8 cellular contexts compared by ENCODE assay signal in the genomic region with DNA sequence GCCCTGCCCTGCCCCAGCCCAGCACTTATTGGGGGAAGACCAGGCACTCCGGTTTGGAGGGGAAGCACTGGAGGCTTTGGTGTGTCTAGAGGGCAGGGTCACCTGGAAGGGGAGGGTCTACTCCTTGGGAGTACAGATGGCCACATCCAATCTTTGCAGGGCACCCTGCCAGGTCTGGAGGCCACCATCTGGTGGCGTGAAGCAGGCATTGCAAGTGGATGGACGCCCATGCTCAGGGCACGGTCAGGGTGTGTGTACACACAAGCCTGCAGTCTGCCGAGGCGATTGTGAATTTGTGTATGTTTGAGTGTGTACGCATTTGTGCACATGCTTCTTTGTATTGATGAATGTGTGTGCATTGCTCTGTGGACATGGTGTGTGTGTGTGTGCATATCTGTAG. TPM values are rescaled to one million over a fixed set of nuclear protein-coding genes. Genes with fewer than 3 reads are reported as not detected.
DNase-seq lines count a peak whose midpoint lies in the region; ATAC-seq, FAIRE-seq and TF ChIP-seq lines count a peak whose summit lies in the region.
"Not testable (repeated sequence)": the region's sequence is repeated elsewhere in the genome, so short reads cannot be mapped to it uniquely, and the experiment has no call there.
"Had no signal": no experiment of that assay in that cellular context is flagged by ENCODE, and none has a peak within 500 bp of the region (broad histone marks: within the 10 kb centered on the region; RNA-seq: fewer than 3 reads in every experiment).

No MANE protein-coding gene starts in this region.

- FAIRE-seq in RCC 7860 (lab: Jason Lieb, UNC) (peak; percentile 54), endometrium (lab: Jason Lieb, UNC) (peak; percentile 62)

- not testable (repeated sequence) for H3K9me3 ChIP-seq in left ventricle myocardium inferior (replicated peaks)

- H2AFZ ChIP-seq in GM23338, result not testable (repeated sequence)

- H3F3A ChIP-seq in GM23338 (replicated peaks; ENCODE audit: low read depth), result not testable (repeated sequence)

- not testable (repeated sequence) for H3K4me1 ChIP-seq in GM23338 (ENCODE audit: insufficient read depth); left ventricle myocardium inferior

- intact Hi-C loops in left ventricle myocardium inferior (cut with micrococcal nuclease), result not testable (repeated sequence)

- not testable (repeated sequence) for H3K4me3 ChIP-seq in GM23338, left ventricle myocardium inferior

- H4K20me1 ChIP-seq in GM23338 (replicated peaks; ENCODE audit: insufficient read depth), result not testable (repeated sequence)

- not testable (repeated sequence) for H3K27me3 Mint-ChIP-seq in GM23338 (ENCODE audit: insufficient read depth, low read depth, poor library complexity); activated T-helper 17 cell treated with anti-CD3 and anti-CD28 coated beads, Interleukin-2, amount 50 U/mL, for 72 hours; memory B cell

- H3K4me2 ChIP-seq in GM23338, result not testable (repeated sequence)

- ATAC-seq in GM23338 (peak; percentile 14), memory B cell (ENCODE audit: low read depth) (peak; percentile 35)
- ATAC-seq in activated T-helper 17 cell treated with anti-CD3 and anti-CD28 coated beads, Interleukin-2, amount 50 U/mL, for 72 hours (replicated peaks), result peak; percentile 56
- ATAC-seq in stimulated activated naive CD8-positive, alpha-beta T cell treated with anti-CD3 and anti-CD28 coated beads, Interleukin-15, Interleukin-2, amounts not matched to agents 100 U/mL and 50 U/mL, for 24 hours, result peak; percentile 47

- not testable (repeated sequence) for H3K36me3 Mint-ChIP-seq in GM23338 (ENCODE audit: low read depth); activated T-helper 17 cell treated with anti-CD3 and anti-CD28 coated beads, Interleukin-2, amount 50 U/mL, for 72 hours (ENCODE audit: low read depth); memory B cell

- not testable (repeated sequence) for DNase-seq in GM23338 (ENCODE audit: low spot score); RCC 7860 (ENCODE audit: low spot score); left ventricle myocardium inferior; memory B cell (ENCODE audit: low spot score in 2 of 2); stimulated activated naive CD8-positive, alpha-beta T cell treated with anti-CD3 and anti-CD28 coated beads, Interleukin-15, Interleukin-2, amounts not matched to agents 100 U/mL and 50 U/mL, for 24 hours

- not testable (repeated sequence) for H3K36me3 ChIP-seq in GM23338 (ENCODE audit: insufficient read depth); left ventricle myocardium inferior

- not testable (repeated sequence) for H3K9me2 ChIP-seq in GM23338 (ENCODE audit: insufficient read depth)

- H3K79me2 ChIP-seq in GM23338 (replicated peaks; ENCODE audit: insufficient read depth), result not testable (repeated sequence)

- H3K4me3 Mint-ChIP-seq in GM23338; activated T-helper 17 cell treated with anti-CD3 and anti-CD28 coated beads, Interleukin-2, amount 50 U/mL, for 72 hours; memory B cell: not testable (repeated sequence)

- H3K4me1 Mint-ChIP-seq in GM23338; activated T-helper 17 cell treated with anti-CD3 and anti-CD28 coated beads, Interleukin-2, amount 50 U/mL, for 72 hours; memory B cell: not testable (repeated sequence)

- H3K27ac ChIP-seq in GM23338 (ENCODE audit: low read depth); left ventricle myocardium inferior (replicated peaks): not testable (repeated sequence)

- H3K9me3 Mint-ChIP-seq in GM23338; activated T-helper 17 cell treated with anti-CD3 and anti-CD28 coated beads, Interleukin-2, amount 50 U/mL, for 72 hours; memory B cell: not testable (repeated sequence)

- H3K27me3 ChIP-seq in GM23338 (ENCODE audit: insufficient read depth) (peaks cover 16% of the 10 kb centered on the region), left ventricle myocardium inferior (ENCODE audit: low read depth) (peaks cover 18% of the 10 kb centered on the region)

- TF ChIP-seq CTCF in GM23338 (conservative IDR thresholded peaks at IDR 0.05; ENCODE audit: low read depth in 2 of 2), result not testable (repeated sequence)
- TF ChIP-seq CTCF in left ventricle myocardium inferior (IDR thresholded peaks at IDR 0.05; ENCODE audit: borderline replicate concordance), result peak; percentile 26

- H3K27ac Mint-ChIP-seq in GM23338; activated T-helper 17 cell treated with anti-CD3 and anti-CD28 coated beads, Interleukin-2, amount 50 U/mL, for 72 hours; memory B cell: not testable (repeated sequence)

RNA-seq across cellular contexts. Expression of a gene that starts 36.4 kb away (rescaled TPM):
- under 0.01 TPM in 1 of 2 replicates, not detected in the other for total RNA-seq in GM23338 (2014; rRNA removed; shearing (Covaris generic))
- polyA plus RNA-seq in GM23338 (2016; fragmentation: Nextera tagmentation; extraction: Ambion mirVana), result not detected in 2 replicates
- 1,000 to 10,000 TPM; 1,202 to 2,371 TPM for total RNA-seq in activated T-helper 17 cell treated with anti-CD3 and anti-CD28 coated beads, Interleukin-2, amount 50 U/mL, for 72 hours
- 6,072 TPM for total RNA-seq in left ventricle myocardium inferior
- polyA plus RNA-seq: small intestine had no signal

RNA-seq across cellular contexts. Expression of a gene that starts 37.2 kb away (rescaled TPM):
- under 0.01 TPM in 1 of 2 replicates, not detected in the other for total RNA-seq in GM23338 (2014; rRNA removed; shearing (Covaris generic))
- not detected in 2 replicates for polyA plus RNA-seq in GM23338 (2016; fragmentation: Nextera tagmentation; extraction: Ambion mirVana)
- 1,000 to 10,000 TPM; 1,202 to 2,371 TPM for total RNA-seq in activated T-helper 17 cell treated with anti-CD3 and anti-CD28 coated beads, Interleukin-2, amount 50 U/mL, for 72 hours
- total RNA-seq in left ventricle myocardium inferior, result 6,072 TPM
- polyA plus RNA-seq: small intestine had no signal

Comparison
In these comparisons a context has a peak if more than half of its experiments do, and no peak if none do; other contexts are left out.
1. RNA of a gene that starts 36.4 kb away (total RNA-seq): 6,072 TPM in left ventricle myocardium inferior (single experiment) and 1,202 to 2,371 TPM in activated T-helper 17 cell treated with anti-CD3 and anti-CD28 coated beads, Interleukin-2, amount 50 U/mL, for 72 hours; under 0.01 TPM in GM23338; every median in the first group is over 1,000 times any median in the second.
2. RNA of a gene that starts 37.2 kb away (total RNA-seq): 6,072 TPM in left ventricle myocardium inferior (single experiment) and 1,202 to 2,371 TPM in activated T-helper 17 cell treated with anti-CD3 and anti-CD28 coated beads, Interleukin-2, amount 50 U/mL, for 72 hours; under 0.01 TPM in GM23338; every median in the first group is over 1,000 times any median in the second.
3. Peak in every context shown above with its lines, with median percentiles within 50 percentile points of each other: ATAC-seq.